Comparison of ENCODE assay signal across 8 cellular contexts in genomic region chr3:51501833-51502561, GRCh38. TPM values are rescaled to one million over a fixed set of nuclear protein-coding genes. Genes with fewer than 3 reads are reported as not detected.
A peak's percentile ranks its signal among the peaks of the same experiment; 100 is the strongest.
DNase-seq lines count a peak whose midpoint lies in the region; ATAC-seq and TF ChIP-seq lines count a peak whose summit lies in the region.

No MANE protein-coding gene starts in this region.

- POLR2A ChIA-PET in HEK293 (lab: Yijun Ruan, JAX), result interaction anchor here (1.3 to 1.4 kb wide), 2 partner anchors 167 to 180 kb away, joined by 3 to 6 read pairs; no protein-coding TSS in a partner anchor

- H3K4me3 ChIP-seq in HEK293 (ENCODE audit: low read depth, low read length) (no peak overlapping the region), mesenchymal stem cell (ENCODE audit: insufficient read depth in 1 of 2, low read depth in 1 of 2, low read length in 2 of 2) (no peak overlapping the region)
- H3K4me3 ChIP-seq in effector memory CD4-positive, alpha-beta T cell (ENCODE audit: insufficient read depth, low read depth, low read length, poor library complexity, severe bottlenecking), result no peak overlapping the region

- H3K23ac ChIP-seq in mesenchymal stem cell (ENCODE audit: low read length in 2 of 2), result no peak overlapping the region

- H3K4me2 ChIP-seq in mesenchymal stem cell (ENCODE audit: low read length, poor library complexity, severe bottlenecking), result no peak overlapping the region

- no peak overlapping the region for H2BK120ac ChIP-seq in mesenchymal stem cell (ENCODE audit: low read depth, low read length)

- H3K14ac ChIP-seq in mesenchymal stem cell (ENCODE audit: low read length in 2 of 2), result no peak overlapping the region

- no peak overlapping the region for H4K91ac ChIP-seq in mesenchymal stem cell (ENCODE audit: low read length)

- H3K36me3 ChIP-seq in HEK293 (ENCODE audit: control insufficient read depth in 2 of 2, insufficient read depth in 1 of 2, low read length in 2 of 2), result no peaks in the 10 kb centered on the region; a peak in 1 of 3 replicates
- no peaks in the 10 kb centered on the region for H3K36me3 ChIP-seq in effector memory CD4-positive, alpha-beta T cell (ENCODE audit: control insufficient read depth, insufficient read depth, low read length)
- no peaks in the 10 kb centered on the region for H3K36me3 ChIP-seq in mesenchymal stem cell (ENCODE audit: control insufficient read depth in 1 of 2, insufficient read depth in 2 of 2, low read depth in 1 of 2, low read length in 2 of 2)

- no peaks in the 10 kb centered on the region for H3K9me3 ChIP-seq in HEK293 (ENCODE audit: control insufficient read depth, insufficient read depth, low read depth, low read length)
- H3K9me3 ChIP-seq in effector memory CD4-positive, alpha-beta T cell (ENCODE audit: control insufficient read depth, low read length), result no peaks in the 10 kb centered on the region
- no peaks in the 10 kb centered on the region for H3K9me3 ChIP-seq in mesenchymal stem cell (ENCODE audit: control insufficient read depth, low read length)

- no peak overlapping the region for H2BK5ac ChIP-seq in mesenchymal stem cell (ENCODE audit: low read depth, low read length, poor library complexity, severe bottlenecking)

- ATAC-seq in HG03469 (IDR thresholded peaks at IDR 0.05; ENCODE audit: unreplicated experiment), result no peak

- H3K4me1 ChIP-seq in HEK293 (ENCODE audit: control insufficient read depth, insufficient read depth, low read length), result no peaks in the 10 kb centered on the region
- peaks cover 11% of the 10 kb centered on the region for H3K4me1 ChIP-seq in effector memory CD4-positive, alpha-beta T cell (ENCODE audit: control insufficient read depth, insufficient read depth, low read length, poor library complexity, severe bottlenecking)
- H3K4me1 ChIP-seq in mesenchymal stem cell (ENCODE audit: control insufficient read depth, insufficient read depth, low read depth, low read length), result peaks cover 1% of the 10 kb centered on the region

- H3K27ac ChIP-seq in HEK293 (ENCODE audit: extremely low read depth, low read depth, low read length) (no peak overlapping the region), mesenchymal stem cell (ENCODE audit: low read length, poor library complexity, severe bottlenecking) (no peak overlapping the region)
- H3K27ac ChIP-seq in effector memory CD4-positive, alpha-beta T cell (ENCODE audit: insufficient read depth, low read length, poor library complexity, severe bottlenecking), result no peak overlapping the region

- no peak overlapping the region for H2BK15ac ChIP-seq in mesenchymal stem cell (ENCODE audit: low read depth, poor library complexity, severe bottlenecking)

- no peak overlapping the region for H3K18ac ChIP-seq in mesenchymal stem cell (ENCODE audit: low read depth in 1 of 2, low read length in 2 of 2)

- no peak overlapping the region for H2AK5ac ChIP-seq in mesenchymal stem cell (ENCODE audit: low read length, severe bottlenecking)

- peak; percentile 86 for TF ChIP-seq CTCF in HEK293 (tag by site-specific recombination; IDR thresholded peaks at IDR 0.05)

- H4K8ac ChIP-seq in mesenchymal stem cell (ENCODE audit: low read length), result peak overlapping the region; percentile 8

- WGBS in mesenchymal stem cell, result 7% methylated on average over 6 of the region's 6 CpGs

- H3K9ac ChIP-seq in mesenchymal stem cell (ENCODE audit: low read length), result peak overlapping the region; percentile 16

- H3K79me1 ChIP-seq in mesenchymal stem cell (replicated peaks; ENCODE audit: low read length, poor library complexity, severe bottlenecking), result no peaks in the 10 kb centered on the region

- CTCF ChIA-PET in HEK293 (lab: Yijun Ruan, JAX), result interaction anchor here (0.6 to 5.4 kb wide), 26 partner anchors 10 to 1137 kb away, joined by 3 to 71 read pairs (median 4); partner anchors contain the start of genes MAPKAPK3 and RAD54L2

- DNase-seq in CMK (ENCODE audit: low read depth) (peak; percentile 68), NCI-H774 (lab: John Stamatoyannopoulos, UW) (peak; percentile 7), mesenchymal stem cell (peak; percentile 77)
- DNase-seq in activated CD8-positive, alpha-beta memory T cell treated with anti-CD3 and anti-CD28 coated beads for 24 hours, result peak; percentile 92
- peak; percentile 56 to 69 (median 56) for DNase-seq in effector memory CD4-positive, alpha-beta T cell
- peak; percentile 50 to 58 for DNase-seq in stimulated activated CD8-positive, alpha-beta memory T cell treated with anti-CD3 and anti-CD28 coated beads, Interleukin-15, amount 100 ng/mL, for 4 hours (ENCODE audit: low read depth in 2 of 2)

- no peak overlapping the region for H2BK12ac ChIP-seq in mesenchymal stem cell (ENCODE audit: low read length in 2 of 2)

- peak overlapping the region; percentile 55 for H2AFZ ChIP-seq in mesenchymal stem cell (ENCODE audit: low read depth, low read length)

- no peak overlapping the region for H3K4ac ChIP-seq in mesenchymal stem cell (ENCODE audit: low read depth in 1 of 2, low read length in 2 of 2)

- no peaks in the 10 kb centered on the region for H3K27me3 ChIP-seq in effector memory CD4-positive, alpha-beta T cell (replicated peaks; ENCODE audit: control insufficient read depth, insufficient read depth, low read length, poor library complexity, severe bottlenecking)
- H3K27me3 ChIP-seq in mesenchymal stem cell (ENCODE audit: control insufficient read depth in 1 of 2, insufficient read depth in 1 of 2, low read length in 2 of 2), result peaks cover 0 to 1% of the 10 kb centered on the region in 2 experiments

TF ChIP-seq in HEK293, 187 proteins besides CTCF, POLR2A, EP300 and RAD21:
- TF ChIP-seq ZNF274 (IDR thresholded peaks at IDR 0.05; ENCODE audit: low read length) (no peak), ZNF274 (tag by site-specific recombination; IDR thresholded peaks at IDR 0.05; ENCODE audit: borderline replicate concordance) (no peak), KLF9 (tag by site-specific recombination; IDR thresholded peaks at IDR 0.05; ENCODE audit: low read depth) (no peak), ZNF23 (tag by site-specific recombination; IDR thresholded peaks at IDR 0.05; ENCODE audit: borderline replicate concordance) (no peak), ZNF654 (tag by site-specific recombination; IDR thresholded peaks at IDR 0.05; ENCODE audit: low read depth) (peak; percentile 80), ZNF335 (tag by site-specific recombination; conservative IDR thresholded peaks at IDR 0.05) (peak; percentile 78), ZBTB17 (tag by site-specific recombination; IDR thresholded peaks at IDR 0.05) (0 out of 2 replicates have a peak, but pooled peaks have one; percentile 25)
- TF ChIP-seq, protein P1, sequence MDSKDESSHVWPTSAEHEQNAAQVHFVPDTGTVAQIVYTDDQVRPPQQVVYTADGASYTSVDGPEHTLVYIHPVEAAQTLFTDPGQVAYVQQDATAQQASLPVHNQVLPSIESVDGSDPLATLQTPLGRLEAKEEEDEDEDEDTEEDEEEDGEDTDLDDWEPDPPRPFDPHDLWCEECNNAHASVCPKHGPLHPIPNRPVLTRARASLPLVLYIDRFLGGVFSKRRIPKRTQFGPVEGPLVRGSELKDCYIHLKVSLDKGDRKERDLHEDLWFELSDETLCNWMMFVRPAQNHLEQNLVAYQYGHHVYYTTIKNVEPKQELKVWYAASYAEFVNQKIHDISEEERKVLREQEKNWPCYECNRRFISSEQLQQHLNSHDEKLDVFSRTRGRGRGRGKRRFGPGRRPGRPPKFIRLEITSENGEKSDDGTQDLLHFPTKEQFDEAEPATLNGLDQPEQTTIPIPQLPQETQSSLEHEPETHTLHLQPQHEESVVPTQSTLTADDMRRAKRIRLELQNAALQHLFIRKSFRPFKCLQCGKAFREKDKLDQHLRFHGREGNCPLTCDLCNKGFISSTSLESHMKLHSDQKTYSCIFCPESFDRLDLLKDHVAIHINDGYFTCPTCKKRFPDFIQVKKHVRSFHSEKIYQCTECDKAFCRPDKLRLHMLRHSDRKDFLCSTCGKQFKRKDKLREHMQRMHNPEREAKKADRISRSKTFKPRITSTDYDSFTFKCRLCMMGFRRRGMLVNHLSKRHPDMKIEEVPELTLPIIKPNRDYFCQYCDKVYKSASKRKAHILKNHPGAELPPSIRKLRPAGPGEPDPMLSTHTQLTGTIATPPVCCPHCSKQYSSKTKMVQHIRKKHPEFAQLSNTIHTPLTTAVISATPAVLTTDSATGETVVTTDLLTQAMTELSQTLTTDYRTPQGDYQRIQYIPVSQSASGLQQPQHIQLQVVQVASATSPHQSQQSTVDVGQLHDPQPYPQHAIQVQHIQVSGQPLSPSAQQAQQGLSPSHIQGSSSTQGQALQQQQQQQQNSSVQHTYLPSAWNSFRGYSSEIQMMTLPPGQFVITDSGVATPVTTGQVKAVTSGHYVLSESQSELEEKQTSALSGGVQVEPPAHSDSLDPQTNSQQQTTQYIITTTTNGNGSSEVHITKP (tag by site-specific recombination; IDR thresholded peaks at IDR 0.05), result peak; percentile 96
TF ChIP-seq in HEK293: peak in this region for 4.

RNA-seq across cellular contexts. Expression of gene DCAF1, which starts 2.2 kb away (rescaled TPM):
- polyA plus RNA-seq in mesenchymal stem cell (2013, experiment 1 of 2), result 6.8 TPM
- 6.3 TPM for polyA plus RNA-seq in mesenchymal stem cell (2013, experiment 2 of 2)

RNA-seq across cellular contexts. Expression of gene RAD54L2, which starts 36.5 kb away (rescaled TPM):
- 6.0 TPM for polyA plus RNA-seq in mesenchymal stem cell (2013, experiment 1 of 2)
- polyA plus RNA-seq in mesenchymal stem cell (2013, experiment 2 of 2), result 5.5 TPM

Comparison
In these comparisons a context has a peak if more than half of its experiments do, and no peak if none do; other contexts are left out.
1. DNase-seq: peak in every context shown above with its lines; median percentile 92 in activated CD8-positive, alpha-beta memory T cell treated with anti-CD3 and anti-CD28 coated beads for 24 hours; 77 in mesenchymal stem cell; 68 in CMK; 56 in effector memory CD4-positive, alpha-beta T cell; 54 in stimulated activated CD8-positive, alpha-beta memory T cell treated with anti-CD3 and anti-CD28 coated beads, Interleukin-15, amount 100 ng/mL, for 4 hours; 7 in NCI-H774.